ENCODE assay signal across 8 cellular contexts in the genomic region with DNA sequence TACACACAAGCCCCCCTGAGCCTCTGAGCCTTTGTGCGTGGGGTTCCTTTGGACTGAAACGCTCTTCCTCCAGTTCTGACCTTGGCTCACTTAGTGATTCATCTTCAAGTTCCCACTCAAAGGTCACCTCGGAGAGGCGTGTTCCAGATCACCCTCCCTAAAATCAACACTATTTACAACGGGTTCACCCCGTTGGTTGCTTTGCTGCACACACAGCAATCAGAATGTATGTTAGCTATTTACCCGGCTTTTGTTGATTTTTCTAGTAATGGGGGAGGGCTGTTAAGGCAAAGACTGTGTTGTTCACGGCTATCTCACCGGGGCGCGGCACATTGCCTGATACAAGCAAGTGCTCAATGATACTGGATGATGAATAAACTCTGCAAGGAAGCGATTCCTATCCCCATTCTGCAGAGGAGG. TPM values are rescaled to one million over a fixed set of nuclear protein-coding genes. Genes with fewer than 3 reads are reported as not detected.
DNase-seq lines count a peak whose midpoint lies in the region; ATAC-seq and TF ChIP-seq lines count a peak whose summit lies in the region.

No MANE protein-coding gene starts in this region.

- H3K4me3 ChIP-seq in GM06990 (replicated peaks; ENCODE audit: low read depth, low read length) (peak overlapping the region; percentile 94), SJCRH30 (peak overlapping the region; percentile 80), fibroblast of pulmonary artery (replicated peaks; ENCODE audit: low read depth, low read length) (peak overlapping the region; percentile 78), trophoblast cell (ENCODE audit: low read depth, low read length) (peak overlapping the region; percentile 76)

- H3K36me3 ChIP-seq in GM06990 (ENCODE audit: control insufficient read depth, insufficient read depth, low read length): no peaks in the 10 kb centered on the region; the same call in none of the 2 replicates
- H3K36me3 ChIP-seq in SJCRH30: no peaks in the 10 kb centered on the region
- peaks cover 2% of the 10 kb centered on the region in 2 experiments for H3K36me3 ChIP-seq in trophoblast cell (ENCODE audit: control insufficient read depth in 1 of 2, insufficient read depth in 2 of 2, low read length in 2 of 2)

- H2AFZ ChIP-seq in trophoblast cell (ENCODE audit: insufficient read depth, low read length, poor library complexity): peak overlapping the region; percentile 95

- no peaks in the 10 kb centered on the region for H3K4me1 ChIP-seq in SJCRH30
- peaks cover 5 to 7% of the 10 kb centered on the region in 2 experiments for H3K4me1 ChIP-seq in trophoblast cell (ENCODE audit: control insufficient read depth in 1 of 2, insufficient read depth in 2 of 2, low read length in 2 of 2)

- no CpG with 5 or more reads among the region's 12 CpGs for WGBS in trophoblast cell (ENCODE audit: extremely low coverage, insufficient coverage, insufficient read length)

- ATAC-seq in GM18909 (IDR thresholded peaks at IDR 0.05; ENCODE audit: poor library complexity, unreplicated experiment): no peak

- no peak overlapping the region for H3K23ac ChIP-seq in trophoblast cell (ENCODE audit: low read length)

- H2BK5ac ChIP-seq in trophoblast cell (ENCODE audit: low read depth, low read length, poor library complexity): no peak overlapping the region

- H4K8ac ChIP-seq in trophoblast cell (ENCODE audit: low read depth, low read length): peak overlapping the region; percentile 97

- no peak overlapping the region for H3K18ac ChIP-seq in trophoblast cell (ENCODE audit: low read length)

- H3K79me1 ChIP-seq in trophoblast cell (ENCODE audit: low read length): peaks cover 5% of the 10 kb centered on the region

- DNase-seq in GM06990 (ENCODE audit: extremely low read depth, insufficient read length) (no peak), SJCRH30 (no peak), fibroblast of pulmonary artery (ENCODE audit: low read depth) (no peak), trophoblast cell (no peak), T1000 (lab: John Stamatoyannopoulos, UW) (no peak), SIG-M5 treated with dmso at 0.1 percent for 504 hours (lab: John Stamatoyannopoulos, UW; ENCODE audit: unreplicated experiment) (no peak), GM19238 (ENCODE audit: insufficient read length, low spot score) (no peak)

- no peak for TF ChIP-seq CTCF in GM06990 (IDR thresholded peaks at IDR 0.05; ENCODE audit: insufficient read depth, low read length, poor library complexity, severe bottlenecking)
- TF ChIP-seq CTCF in fibroblast of pulmonary artery (IDR thresholded peaks at IDR 0.05; ENCODE audit: low read length, missing control alignments): no peak

- H3K9me3 ChIP-seq in SJCRH30 (replicated peaks): no peaks in the 10 kb centered on the region
- no peaks in the 10 kb centered on the region for H3K9me3 ChIP-seq in trophoblast cell (ENCODE audit: insufficient read depth, low read depth, low read length)

- no peak overlapping the region for H3K4ac ChIP-seq in trophoblast cell (ENCODE audit: low read depth, low read length)

- no peak overlapping the region for H2BK12ac ChIP-seq in trophoblast cell (ENCODE audit: low read length)

- no peaks in the 10 kb centered on the region for H3K27me3 ChIP-seq in GM06990 (replicated peaks; ENCODE audit: control insufficient read depth, insufficient read depth, low read length)
- H3K27me3 ChIP-seq in SJCRH30: no peaks in the 10 kb centered on the region
- H3K27me3 ChIP-seq in trophoblast cell (ENCODE audit: insufficient read depth, low read length): no peaks in the 10 kb centered on the region

- peak overlapping the region; percentile 46 for H4K91ac ChIP-seq in trophoblast cell (ENCODE audit: low read depth, low read length)

- H3K4me2 ChIP-seq in trophoblast cell (ENCODE audit: low read length): peak overlapping the region; percentile 91

- H3K79me2 ChIP-seq in trophoblast cell (ENCODE audit: control insufficient read depth, insufficient read depth, low read length, poor library complexity): peaks cover 7% of the 10 kb centered on the region

- no peak overlapping the region for H4K12ac ChIP-seq in trophoblast cell (ENCODE audit: low read depth, low read length)

- H2BK120ac ChIP-seq in trophoblast cell (ENCODE audit: insufficient read depth, low read length, poor library complexity): peak overlapping the region; percentile 34

- no peak overlapping the region for H3K27ac ChIP-seq in SJCRH30
- H3K27ac ChIP-seq in trophoblast cell (ENCODE audit: low read depth, low read length): no peak overlapping the region

- H3K9ac ChIP-seq in trophoblast cell (ENCODE audit: low read length): peak overlapping the region; percentile 44

- peak overlapping the region; percentile 25 for H3K14ac ChIP-seq in trophoblast cell (ENCODE audit: low read length)

- no peak overlapping the region for H2AK5ac ChIP-seq in trophoblast cell (ENCODE audit: low read length)

RNA-seq across cellular contexts. Expression of a gene that starts 1.0 kb away (rescaled TPM):
- total RNA-seq in SJCRH30 (2014; rRNA removed; shearing (Covaris generic)): 6.4 and 8.1 TPM in 2 replicates
- 6.4 and 7.7 TPM in 2 replicates for polyA plus RNA-seq in trophoblast cell (2013)

RNA-seq across cellular contexts. Expression of a gene that starts 33.0 kb away (rescaled TPM):
- total RNA-seq in SJCRH30 (2014; rRNA removed; shearing (Covaris generic)): not detected in 2 replicates
- not detected in 2 replicates for polyA plus RNA-seq in trophoblast cell (2013)

RNA-seq across cellular contexts. Expression of a gene that starts 38.9 kb away (rescaled TPM):
- total RNA-seq in SJCRH30 (2014; rRNA removed; shearing (Covaris generic)): 8.2 and 9.4 TPM in 2 replicates
- 12.7 and 12.8 TPM in 2 replicates for polyA plus RNA-seq in trophoblast cell (2013)
